Comparison of ENCODE assay signal across 1 cellular context in the genomic region with DNA sequence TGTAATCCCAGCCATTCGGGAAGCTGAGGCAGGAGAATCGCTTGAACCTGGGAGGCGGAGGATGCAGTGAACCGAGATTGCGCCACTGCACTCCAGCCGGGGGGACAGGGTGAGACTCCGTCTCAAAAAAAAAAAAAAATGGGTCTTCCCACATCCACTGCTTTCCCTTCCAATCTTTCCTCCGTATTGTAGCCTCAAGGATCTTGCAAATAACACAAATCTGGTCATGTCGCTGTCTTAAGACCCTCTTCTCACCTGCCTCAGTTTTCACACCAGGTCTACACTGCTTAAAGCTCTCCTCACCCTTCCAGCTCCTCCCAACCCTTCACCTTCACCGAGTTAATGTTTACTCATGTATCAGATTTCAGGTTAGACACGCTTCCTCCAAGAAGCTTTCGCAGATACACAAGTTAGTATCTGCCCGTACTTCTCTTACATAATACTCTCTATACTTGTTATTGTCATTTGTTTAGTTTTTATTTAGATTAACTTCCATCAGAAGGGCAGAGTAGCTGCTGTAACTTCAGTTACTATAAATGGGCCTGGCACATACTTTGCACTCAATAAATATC.
TF ChIP-seq lines count a peak whose summit lies in the region.

No MANE protein-coding gene starts in this region.

TF ChIP-seq in GM12878, 131 proteins besides CTCF, POLR2A, EP300 and RAD21 (continued from another document):
- TF ChIP-seq, protein P1, sequence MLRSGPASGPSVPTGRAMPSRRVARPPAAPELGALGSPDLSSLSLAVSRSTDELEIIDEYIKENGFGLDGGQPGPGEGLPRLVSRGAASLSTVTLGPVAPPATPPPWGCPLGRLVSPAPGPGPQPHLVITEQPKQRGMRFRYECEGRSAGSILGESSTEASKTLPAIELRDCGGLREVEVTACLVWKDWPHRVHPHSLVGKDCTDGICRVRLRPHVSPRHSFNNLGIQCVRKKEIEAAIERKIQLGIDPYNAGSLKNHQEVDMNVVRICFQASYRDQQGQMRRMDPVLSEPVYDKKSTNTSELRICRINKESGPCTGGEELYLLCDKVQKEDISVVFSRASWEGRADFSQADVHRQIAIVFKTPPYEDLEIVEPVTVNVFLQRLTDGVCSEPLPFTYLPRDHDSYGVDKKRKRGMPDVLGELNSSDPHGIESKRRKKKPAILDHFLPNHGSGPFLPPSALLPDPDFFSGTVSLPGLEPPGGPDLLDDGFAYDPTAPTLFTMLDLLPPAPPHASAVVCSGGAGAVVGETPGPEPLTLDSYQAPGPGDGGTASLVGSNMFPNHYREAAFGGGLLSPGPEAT (IDR thresholded peaks at IDR 0.05; ENCODE audit: low read depth), result no peak
- TF ChIP-seq TCF12 (IDR thresholded peaks at IDR 0.05; ENCODE audit: low read depth, low read length) (no peak), ZBED1 (IDR thresholded peaks at IDR 0.05; ENCODE audit: borderline replicate concordance) (no peak), CEBPB (IDR thresholded peaks at IDR 0.05; ENCODE audit: borderline replicate concordance in 1 of 2, low read depth in 2 of 2, low read length in 2 of 2) (no peak)
- TF ChIP-seq, protein P2, sequence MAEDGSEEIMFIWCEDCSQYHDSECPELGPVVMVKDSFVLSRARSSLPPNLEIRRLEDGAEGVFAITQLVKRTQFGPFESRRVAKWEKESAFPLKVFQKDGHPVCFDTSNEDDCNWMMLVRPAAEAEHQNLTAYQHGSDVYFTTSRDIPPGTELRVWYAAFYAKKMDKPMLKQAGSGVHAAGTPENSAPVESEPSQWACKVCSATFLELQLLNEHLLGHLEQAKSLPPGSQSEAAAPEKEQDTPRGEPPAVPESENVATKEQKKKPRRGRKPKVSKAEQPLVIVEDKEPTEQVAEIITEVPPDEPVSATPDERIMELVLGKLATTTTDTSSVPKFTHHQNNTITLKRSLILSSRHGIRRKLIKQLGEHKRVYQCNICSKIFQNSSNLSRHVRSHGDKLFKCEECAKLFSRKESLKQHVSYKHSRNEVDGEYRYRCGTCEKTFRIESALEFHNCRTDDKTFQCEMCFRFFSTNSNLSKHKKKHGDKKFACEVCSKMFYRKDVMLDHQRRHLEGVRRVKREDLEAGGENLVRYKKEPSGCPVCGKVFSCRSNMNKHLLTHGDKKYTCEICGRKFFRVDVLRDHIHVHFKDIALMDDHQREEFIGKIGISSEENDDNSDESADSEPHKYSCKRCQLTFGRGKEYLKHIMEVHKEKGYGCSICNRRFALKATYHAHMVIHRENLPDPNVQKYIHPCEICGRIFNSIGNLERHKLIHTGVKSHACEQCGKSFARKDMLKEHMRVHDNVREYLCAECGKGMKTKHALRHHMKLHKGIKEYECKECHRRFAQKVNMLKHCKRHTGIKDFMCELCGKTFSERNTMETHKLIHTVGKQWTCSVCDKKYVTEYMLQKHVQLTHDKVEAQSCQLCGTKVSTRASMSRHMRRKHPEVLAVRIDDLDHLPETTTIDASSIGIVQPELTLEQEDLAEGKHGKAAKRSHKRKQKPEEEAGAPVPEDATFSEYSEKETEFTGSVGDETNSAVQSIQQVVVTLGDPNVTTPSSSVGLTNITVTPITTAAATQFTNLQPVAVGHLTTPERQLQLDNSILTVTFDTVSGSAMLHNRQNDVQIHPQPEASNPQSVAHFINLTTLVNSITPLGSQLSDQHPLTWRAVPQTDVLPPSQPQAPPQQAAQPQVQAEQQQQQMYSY (CRISPR knock-in tag; IDR thresholded peaks at IDR 0.05), result no peak
- TF ChIP-seq, protein P3, sequence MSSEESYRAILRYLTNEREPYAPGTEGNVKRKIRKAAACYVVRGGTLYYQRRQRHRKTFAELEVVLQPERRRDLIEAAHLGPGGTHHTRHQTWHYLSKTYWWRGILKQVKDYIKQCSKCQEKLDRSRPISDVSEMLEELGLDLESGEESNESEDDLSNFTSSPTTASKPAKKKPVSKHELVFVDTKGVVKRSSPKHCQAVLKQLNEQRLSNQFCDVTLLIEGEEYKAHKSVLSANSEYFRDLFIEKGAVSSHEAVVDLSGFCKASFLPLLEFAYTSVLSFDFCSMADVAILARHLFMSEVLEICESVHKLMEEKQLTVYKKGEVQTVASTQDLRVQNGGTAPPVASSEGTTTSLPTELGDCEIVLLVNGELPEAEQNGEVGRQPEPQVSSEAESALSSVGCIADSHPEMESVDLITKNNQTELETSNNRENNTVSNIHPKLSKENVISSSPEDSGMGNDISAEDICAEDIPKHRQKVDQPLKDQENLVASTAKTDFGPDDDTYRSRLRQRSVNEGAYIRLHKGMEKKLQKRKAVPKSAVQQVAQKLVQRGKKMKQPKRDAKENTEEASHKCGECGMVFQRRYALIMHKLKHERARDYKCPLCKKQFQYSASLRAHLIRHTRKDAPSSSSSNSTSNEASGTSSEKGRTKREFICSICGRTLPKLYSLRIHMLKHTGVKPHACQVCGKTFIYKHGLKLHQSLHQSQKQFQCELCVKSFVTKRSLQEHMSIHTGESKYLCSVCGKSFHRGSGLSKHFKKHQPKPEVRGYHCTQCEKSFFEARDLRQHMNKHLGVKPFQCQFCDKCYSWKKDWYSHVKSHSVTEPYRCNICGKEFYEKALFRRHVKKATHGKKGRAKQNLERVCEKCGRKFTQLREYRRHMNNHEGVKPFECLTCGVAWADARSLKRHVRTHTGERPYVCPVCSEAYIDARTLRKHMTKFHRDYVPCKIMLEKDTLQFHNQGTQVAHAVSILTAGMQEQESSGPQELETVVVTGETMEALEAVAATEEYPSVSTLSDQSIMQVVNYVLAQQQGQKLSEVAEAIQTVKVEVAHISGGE (CRISPR knock-in tag; IDR thresholded peaks at IDR 0.05), result no peak
- TF ChIP-seq, protein P4, sequence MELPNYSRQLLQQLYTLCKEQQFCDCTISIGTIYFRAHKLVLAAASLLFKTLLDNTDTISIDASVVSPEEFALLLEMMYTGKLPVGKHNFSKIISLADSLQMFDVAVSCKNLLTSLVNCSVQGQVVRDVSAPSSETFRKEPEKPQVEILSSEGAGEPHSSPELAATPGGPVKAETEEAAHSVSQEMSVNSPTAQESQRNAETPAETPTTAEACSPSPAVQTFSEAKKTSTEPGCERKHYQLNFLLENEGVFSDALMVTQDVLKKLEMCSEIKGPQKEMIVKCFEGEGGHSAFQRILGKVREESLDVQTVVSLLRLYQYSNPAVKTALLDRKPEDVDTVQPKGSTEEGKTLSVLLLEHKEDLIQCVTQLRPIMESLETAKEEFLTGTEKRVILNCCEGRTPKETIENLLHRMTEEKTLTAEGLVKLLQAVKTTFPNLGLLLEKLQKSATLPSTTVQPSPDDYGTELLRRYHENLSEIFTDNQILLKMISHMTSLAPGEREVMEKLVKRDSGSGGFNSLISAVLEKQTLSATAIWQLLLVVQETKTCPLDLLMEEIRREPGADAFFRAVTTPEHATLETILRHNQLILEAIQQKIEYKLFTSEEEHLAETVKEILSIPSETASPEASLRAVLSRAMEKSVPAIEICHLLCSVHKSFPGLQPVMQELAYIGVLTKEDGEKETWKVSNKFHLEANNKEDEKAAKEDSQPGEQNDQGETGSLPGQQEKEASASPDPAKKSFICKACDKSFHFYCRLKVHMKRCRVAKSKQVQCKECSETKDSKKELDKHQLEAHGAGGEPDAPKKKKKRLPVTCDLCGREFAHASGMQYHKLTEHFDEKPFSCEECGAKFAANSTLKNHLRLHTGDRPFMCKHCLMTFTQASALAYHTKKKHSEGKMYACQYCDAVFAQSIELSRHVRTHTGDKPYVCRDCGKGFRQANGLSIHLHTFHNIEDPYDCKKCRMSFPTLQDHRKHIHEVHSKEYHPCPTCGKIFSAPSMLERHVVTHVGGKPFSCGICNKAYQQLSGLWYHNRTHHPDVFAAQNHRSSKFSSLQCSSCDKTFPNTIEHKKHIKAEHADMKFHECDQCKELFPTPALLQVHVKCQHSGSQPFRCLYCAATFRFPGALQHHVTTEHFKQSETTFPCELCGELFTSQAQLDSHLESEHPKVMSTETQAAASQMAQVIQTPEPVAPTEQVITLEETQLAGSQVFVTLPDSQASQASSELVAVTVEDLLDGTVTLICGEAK (IDR thresholded peaks at IDR 0.05; ENCODE audit: borderline replicate concordance), result no peak
- TF ChIP-seq, protein P5, sequence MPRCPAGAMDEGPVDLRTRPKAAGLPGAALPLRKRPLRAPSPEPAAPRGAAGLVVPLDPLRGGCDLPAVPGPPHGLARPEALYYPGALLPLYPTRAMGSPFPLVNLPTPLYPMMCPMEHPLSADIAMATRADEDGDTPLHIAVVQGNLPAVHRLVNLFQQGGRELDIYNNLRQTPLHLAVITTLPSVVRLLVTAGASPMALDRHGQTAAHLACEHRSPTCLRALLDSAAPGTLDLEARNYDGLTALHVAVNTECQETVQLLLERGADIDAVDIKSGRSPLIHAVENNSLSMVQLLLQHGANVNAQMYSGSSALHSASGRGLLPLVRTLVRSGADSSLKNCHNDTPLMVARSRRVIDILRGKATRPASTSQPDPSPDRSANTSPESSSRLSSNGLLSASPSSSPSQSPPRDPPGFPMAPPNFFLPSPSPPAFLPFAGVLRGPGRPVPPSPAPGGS (IDR thresholded peaks at IDR 0.05; ENCODE audit: borderline replicate concordance, insufficient read depth, low read depth, low read length, poor library complexity, severe bottlenecking), result no peak
